Comparison of ENCODE assay signal across 16 cellular contexts in the genomic region with DNA sequence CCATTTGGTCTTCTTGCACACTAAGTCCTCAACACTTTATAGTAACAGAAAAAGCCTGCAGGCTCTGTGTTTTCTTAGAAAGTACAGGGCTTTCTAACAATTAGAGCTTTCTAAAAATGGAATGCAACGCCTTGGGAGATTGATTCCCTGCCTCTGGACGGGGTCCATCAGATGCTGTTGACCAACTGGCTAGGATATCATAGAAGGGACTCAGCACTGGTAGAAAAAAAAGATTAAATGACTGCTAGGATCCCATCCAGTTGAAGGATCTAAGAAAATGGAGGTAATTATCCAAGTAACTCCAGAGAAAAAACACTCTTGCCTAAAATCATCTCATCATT.
"Had no signal": no experiment of that assay in that cellular context is flagged by ENCODE, and none has a peak within 500 bp of the region (broad histone marks: within the 10 kb centered on the region; RNA-seq: fewer than 3 reads in every experiment).

No MANE protein-coding gene starts in this region.

- H3K27ac ChIP-seq: heart left ventricle, neural progenitor cell, ovary, right lobe of liver, spleen had no signal

- H3K27me3 ChIP-seq: heart left ventricle, neural progenitor cell, ovary, right lobe of liver, spleen had no signal

- H3K9me3 Mint-ChIP-seq: immature natural killer cell; naive thymus-derived CD8-positive, alpha-beta T cell; neural progenitor cell had no signal

- H3K27ac Mint-ChIP-seq: immature natural killer cell; naive thymus-derived CD8-positive, alpha-beta T cell had no signal

- DNase-seq: central memory CD4-positive, alpha-beta T cell; effector memory CD4-positive, alpha-beta T cell; heart left ventricle; immature natural killer cell; naive thymus-derived CD8-positive, alpha-beta T cell; nucleus accumbens; ovary; right lobe of liver; spleen; stimulated activated CD4-positive, alpha-beta T cell treated with anti-CD3 and anti-CD28 coated beads, Interleukin-15, amount 100 ng/mL, for 24 hours; stimulated activated CD4-positive, alpha-beta T cell treated with anti-CD3 and anti-CD28 coated beads, Interleukin-1b, Interleukin-23, amount 100 ng/mL, for 48 hours; stimulated activated CD4-positive, alpha-beta T cell treated with anti-CD3 and anti-CD28 coated beads, Interleukin-4, amount 100 ng/mL, for 4 hours; stimulated activated naive CD4-positive, alpha-beta T cell; trophoblast cell had no signal

- H3K4me3 ChIP-seq: heart left ventricle, neural progenitor cell, ovary, right lobe of liver, spleen had no signal

- H3K4me1 ChIP-seq: right lobe of liver, spleen had no signal

- H3K36me3 ChIP-seq: neural progenitor cell, ovary, right lobe of liver had no signal

- H3K4me2 ChIP-seq: neural progenitor cell had no signal

- H3K4me3 Mint-ChIP-seq: immature natural killer cell; naive thymus-derived CD8-positive, alpha-beta T cell; neural progenitor cell had no signal

- H3K9ac ChIP-seq: neural progenitor cell had no signal

- ATAC-seq: esophagus mucosa; naive thymus-derived CD8-positive, alpha-beta T cell; right lobe of liver had no signal

- H3K9me3 ChIP-seq: heart left ventricle, ovary, right lobe of liver, spleen had no signal

- H2AFZ ChIP-seq: neural progenitor cell had no signal
